Comparison of ENCODE assay signal across 8 cellular contexts in genomic region chr2:216108967-216109921, GRCh38.
DNase-seq lines count a peak whose midpoint lies in the region; ATAC-seq lines count a peak whose summit lies in the region.

TSS of gene XRCC5 (plus strand) at chr2:216109348. CDS start at chr2:216109437, 89 bp downstream.

- peak; percentile 56 for ATAC-seq in HG03439 (IDR thresholded peaks at IDR 0.05; ENCODE audit: unreplicated experiment)

- peak; percentile 98 for DNase-seq in AG20443 (ENCODE audit: low spot score)
- DNase-seq in GM19238 (ENCODE audit: insufficient read length, low spot score): peak; percentile 49
- DNase-seq in NCI-H510A treated with DMSO at 0.1 percent for 48 hours (lab: John Stamatoyannopoulos, UW): peak; percentile 97
- peak; percentile 96 for DNase-seq in activated CD4-positive, alpha-beta T cell treated with anti-CD3 and anti-CD28 coated beads for 1 hour
- DNase-seq in cerebellar nuclear complex (lab: John Stamatoyannopoulos, UW): peak; percentile 45 to 51
- DNase-seq in islet precursor cell: peak; percentile 98
- peak; percentile 97 for DNase-seq in stimulated activated CD4-positive, alpha-beta T cell treated with anti-CD3 and anti-CD28 coated beads, Interleukin-12 subunit alpha, Interleukin-12 subunit beta, amount 100 ng/mL, for 4 hours

Comparison
In these comparisons a context has a peak if more than half of its experiments do, and no peak if none do; other contexts are left out.
1. Peak in every context shown above with its lines: DNase-seq and ATAC-seq.
2. DNase-seq: peak in every context shown above with its lines; median percentile 98 in AG20443; 98 in islet precursor cell; 97 in NCI-H510A treated with DMSO at 0.1 percent for 48 hours; 97 in stimulated activated CD4-positive, alpha-beta T cell treated with anti-CD3 and anti-CD28 coated beads, Interleukin-12 subunit alpha, Interleukin-12 subunit beta, amount 100 ng/mL, for 4 hours; 96 in activated CD4-positive, alpha-beta T cell treated with anti-CD3 and anti-CD28 coated beads for 1 hour; 49 in GM19238; 48 in cerebellar nuclear complex.